In the genomic region with DNA sequence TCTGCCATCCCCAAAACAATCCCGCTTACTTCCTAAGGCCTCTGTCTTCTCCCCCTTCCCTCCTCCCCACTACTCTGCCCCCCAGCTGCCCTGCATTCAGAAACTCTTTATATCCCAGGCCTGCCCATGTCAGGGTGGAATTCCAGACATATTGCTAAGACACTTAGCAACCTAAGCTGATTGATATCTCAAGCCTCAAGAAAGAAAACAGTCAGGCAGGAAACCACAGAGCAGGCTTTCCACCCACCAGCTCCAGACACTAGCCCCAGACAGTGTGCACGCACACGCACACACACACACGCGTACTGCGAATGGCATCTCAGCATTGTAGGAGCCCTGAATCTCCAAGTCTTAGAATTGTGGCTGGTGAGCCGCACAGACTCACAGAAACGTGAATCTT, we compare ENCODE assay signal across 8 cellular contexts. TPM values are rescaled to one million over a fixed set of nuclear protein-coding genes. Genes with fewer than 3 reads are reported as not detected.
DNase-seq lines count a peak whose midpoint lies in the region; ATAC-seq, FAIRE-seq and TF ChIP-seq lines count a peak whose summit lies in the region.

No MANE protein-coding gene starts in this region.

- DNase-seq in AG10803 (ENCODE audit: low read depth): peak; percentile 100
- DNase-seq in HTR-8/SVneo (ENCODE audit: insufficient read length, low spot score): peak; percentile 88
- DNase-seq in amniotic stem cell (lab: John Stamatoyannopoulos, UW): peak; percentile 96
- DNase-seq in mesendoderm: peak; percentile 43
- DNase-seq in testis: no peak
- no peak for DNase-seq in NCI-H345 treated with DMSO at 0.1 percent for 48 hours (lab: John Stamatoyannopoulos, UW; ENCODE audit: unreplicated experiment)
- DNase-seq in NCI-H1092 treated with DMSO at 0.1 percent for 48 hours (lab: John Stamatoyannopoulos, UW): no peak

- H3K79me1 ChIP-seq in mesendoderm (ENCODE audit: low read length): no peaks in the 10 kb centered on the region

- no peaks in the 10 kb centered on the region for H3K79me2 ChIP-seq in mesendoderm (ENCODE audit: control insufficient read depth, insufficient read depth, low read length)

- H4K5ac ChIP-seq in mesendoderm (ENCODE audit: low read length): no peak overlapping the region

- H3K9ac ChIP-seq in mesendoderm (ENCODE audit: low read length): no peak overlapping the region

- no peak for TF ChIP-seq CTCF in AG10803 (conservative IDR thresholded peaks at IDR 0.05; ENCODE audit: low read length)
- TF ChIP-seq CTCF in testis (IDR thresholded peaks at IDR 0.05): no peak

- H2BK15ac ChIP-seq in mesendoderm (replicated peaks; ENCODE audit: low read depth): no peak overlapping the region

- no peak overlapping the region for H3K23ac ChIP-seq in mesendoderm (ENCODE audit: low read length)

- intact Hi-C loops in testis (cut with DNase I; ENCODE audit: low total_unique reads): no loop called here

- no peak overlapping the region for H3K4me3 ChIP-seq in AG10803 (ENCODE audit: low read length)
- no peak overlapping the region for H3K4me3 ChIP-seq in mesendoderm (ENCODE audit: low read length)
- H3K4me3 ChIP-seq in testis: no peak overlapping the region

- H3K36me3 ChIP-seq in mesendoderm (ENCODE audit: control insufficient read depth, insufficient read depth, low read length) (peaks cover 29% of the 10 kb centered on the region), testis (ENCODE audit: low read depth, missing control alignments) (no peaks in the 10 kb centered on the region)

- no peak overlapping the region for H2BK5ac ChIP-seq in mesendoderm (ENCODE audit: low read length)

- H3K4ac ChIP-seq in mesendoderm (ENCODE audit: low read depth, low read length): no peak overlapping the region

- no CpG with 5 or more reads among the region's 8 CpGs for WGBS in mesendoderm (ENCODE audit: extremely low coverage, insufficient coverage, low lambda C conversion rate)
- 50 to 55% methylated on average over 8 of the region's 8 CpGs for WGBS in testis, 2 donors

- no peak overlapping the region for H3K18ac ChIP-seq in mesendoderm (ENCODE audit: low read length)

- no peaks in the 10 kb centered on the region for H3K27me3 ChIP-seq in mesendoderm (ENCODE audit: insufficient read depth, low read length, poor library complexity)
- H3K27me3 ChIP-seq in testis: no peaks in the 10 kb centered on the region

- no peak overlapping the region for H3K56ac ChIP-seq in mesendoderm (ENCODE audit: low read length)

- H3K4me1 ChIP-seq in mesendoderm (ENCODE audit: control insufficient read depth, low read depth, low read length): peaks cover 4% of the 10 kb centered on the region
- H3K4me1 ChIP-seq in testis: peaks cover 43% of the 10 kb centered on the region

- ATAC-seq in HG03045 (IDR thresholded peaks at IDR 0.05; ENCODE audit: unreplicated experiment): no peak

- TF ChIP-seq POLR2A in testis (IDR thresholded peaks at IDR 0.05): no peak

- no peak overlapping the region for H3K4me2 ChIP-seq in mesendoderm (ENCODE audit: low read length)

- H2BK120ac ChIP-seq in mesendoderm (ENCODE audit: low read depth, low read length): no peak overlapping the region

- H3K27ac ChIP-seq in mesendoderm (ENCODE audit: low read depth, low read length) (no peak overlapping the region), testis (no peak overlapping the region)

- no peak overlapping the region for H4K8ac ChIP-seq in mesendoderm (ENCODE audit: low read depth, low read length)

- no peaks in the 10 kb centered on the region for H3K9me3 ChIP-seq in testis

- FAIRE-seq in HTR-8/SVneo (lab: Jason Lieb, UNC): peak; percentile 97

- no peak overlapping the region for H2AK5ac ChIP-seq in mesendoderm (ENCODE audit: low read length)

RNA-seq across cellular contexts. Expression of a gene that starts 8.9 kb away (rescaled TPM):
- polyA plus RNA-seq in mesendoderm (2013, experiment 1 of 2): 4.7 TPM
- polyA plus RNA-seq in mesendoderm (2013, experiment 2 of 2): 4.3 TPM
- total RNA-seq in testis: 10 to 100 TPM in 1 of 2 donors, 1 to 10 TPM in 1; 6.9 to 12.0 TPM
- 8.5 TPM for polyA plus RNA-seq in testis (ENCODE audit: insufficient read depth, low read depth, low replicate concordance)

RNA-seq across cellular contexts. Expression of a gene that starts 21.0 kb away (rescaled TPM):
- 49.5 TPM for polyA plus RNA-seq in mesendoderm (2013, experiment 1 of 2)
- polyA plus RNA-seq in mesendoderm (2013, experiment 2 of 2): 47.4 TPM
- total RNA-seq in testis: 100 to 1,000 TPM in 1 of 2 donors, 10 to 100 TPM in 1; 50.9 to 111 TPM
- polyA plus RNA-seq in testis (ENCODE audit: insufficient read depth, low read depth, low replicate concordance): 250 TPM

Comparison
In these comparisons a context has a peak if more than half of its experiments do, and no peak if none do; other contexts are left out.
1. DNase-seq: peak in AG10803 (single experiment), HTR-8/SVneo (single experiment), amniotic stem cell (single experiment) and mesendoderm (single experiment); none in testis (single experiment), NCI-H345 treated with DMSO at 0.1 percent for 48 hours (single experiment) and NCI-H1092 treated with DMSO at 0.1 percent for 48 hours (single experiment).